Comparison of ENCODE assay signal across 1 cellular context in genomic region chr19:4277051-4277700, GRCh38.
A peak's percentile ranks its signal among the peaks of the same experiment; 100 is the strongest.
TF ChIP-seq lines count a peak whose summit lies in the region.

No MANE protein-coding gene starts in this region.

TF ChIP-seq in H1, 55 proteins besides CTCF, POLR2A, EP300 and RAD21:
- TF ChIP-seq KDM1A (IDR thresholded peaks at IDR 0.05; ENCODE audit: borderline replicate concordance, low read length): peak; percentile 87; the same call in 1 of the 2 replicates
- no peak for TF ChIP-seq TBP (IDR thresholded peaks at IDR 0.05; ENCODE audit: low read depth, low read length)
